In the genomic region with DNA sequence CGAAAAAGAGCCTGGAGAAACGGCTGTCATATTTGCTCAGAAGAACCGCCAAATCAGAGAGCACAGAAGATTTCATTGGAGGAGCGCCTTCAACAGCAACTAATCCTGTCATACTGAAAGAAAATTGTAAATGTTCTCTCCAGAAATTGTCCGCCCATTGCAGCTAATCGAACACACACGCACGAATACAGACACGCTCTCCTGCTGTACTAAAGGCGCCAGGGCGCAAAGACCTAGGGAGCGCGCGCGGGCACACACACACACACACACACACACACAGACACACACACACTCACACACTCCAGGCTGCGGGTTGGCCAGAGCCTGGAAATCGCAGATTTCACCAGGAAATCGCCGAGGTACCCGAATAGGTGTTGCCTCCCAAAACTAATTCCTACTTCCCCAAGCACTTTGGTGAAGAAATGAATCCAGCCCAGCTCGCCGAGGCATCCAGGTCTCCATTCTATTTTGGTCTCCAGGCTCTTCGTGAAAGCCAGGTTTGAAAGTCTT, we compare ENCODE assay signal across 8 cellular contexts. TPM values are rescaled to one million over a fixed set of nuclear protein-coding genes. Genes with fewer than 3 reads are reported as not detected.
DNase-seq lines count a peak whose midpoint lies in the region; ATAC-seq, FAIRE-seq and TF ChIP-seq lines count a peak whose summit lies in the region.

A gene (plus strand): TSS at position 157 of the 510 bp plus-strand sequence. CDS start 146,214 bp downstream, outside the sequence.

- peaks cover 0 to 23% (median 14%) of the 10 kb centered on the region in 4 experiments; a peak in 6 of 7 replicates for H3K4me1 ChIP-seq in H1 (replicated peaks in 1 of 4; ENCODE audit: control insufficient read depth in 3 of 4, insufficient read depth in 4 of 4, low read length in 3 of 4)

- peaks cover 2% of the 10 kb centered on the region for H3K36me3 Mint-ChIP-seq in mesothelial cell of epicardium

- no peak within 1 kb of the TSS for H4K8ac ChIP-seq in H1 (ENCODE audit: extremely low read depth, insufficient read depth, low read length)

- H2BK5ac ChIP-seq in H1 (ENCODE audit: low read depth, low read length): no peak within 1 kb of the TSS

- no peak within 1 kb of the TSS for H3K56ac ChIP-seq in H1 (replicated peaks; ENCODE audit: insufficient read length, low read depth, low read length)

- no peak within 1 kb of the TSS for H2BK15ac ChIP-seq in H1 (ENCODE audit: low read length)

- no peak within 1 kb of the TSS for H3K23ac ChIP-seq in H1 (ENCODE audit: insufficient read length)

- H3K14ac ChIP-seq in H1 (ENCODE audit: insufficient read length): no peak within 1 kb of the TSS

- H3K9me3 Mint-ChIP-seq in mesothelial cell of epicardium: no peaks in the 10 kb centered on the region

- H3K9me3 ChIP-seq in H1 (ENCODE audit: insufficient read depth in 2 of 2, low read depth in 1 of 2, low read length in 1 of 2): no peaks in the 10 kb centered on the region

- 0 out of 2 replicates have a peak within 1 kb of the TSS, but pooled peaks have one; percentile 39 for H2BK12ac ChIP-seq in H1 (ENCODE audit: low read depth, low read length)

- intact Hi-C loops in left colon (cut with DNase I, micrococcal nuclease): no loop called here

- no peaks in the 10 kb centered on the region for H3K79me1 ChIP-seq in H1 (ENCODE audit: low read depth, low read length)

- H3K9ac ChIP-seq in H1 (replicated peaks in 1 of 4; ENCODE audit: extremely low read depth in 1 of 4, low read depth in 3 of 4, low read length in 3 of 4): no peak within 1 kb of the TSS; a peak in 1 of 7 replicates

- no peak within 1 kb of the TSS for H3K4ac ChIP-seq in H1 (replicated peaks; ENCODE audit: insufficient read length, low read depth, low read length)

- H3K27ac Mint-ChIP-seq in mesothelial cell of epicardium: peak within 1 kb of the TSS; percentile 44

- H2BK20ac ChIP-seq in H1 (ENCODE audit: low read length): no peak within 1 kb of the TSS

- H2AFZ ChIP-seq in H1 (ENCODE audit: low read length): peak within 1 kb of the TSS; percentile 85; the same call in 1 of the 2 replicates

- H3K79me2 ChIP-seq in H1 (ENCODE audit: control insufficient read depth in 1 of 2, insufficient read depth in 2 of 2, low read length in 2 of 2): no peaks in the 10 kb centered on the region

- no peak for ATAC-seq in left colon
- no peak for ATAC-seq in HG03135 (IDR thresholded peaks at IDR 0.05; ENCODE audit: unreplicated experiment)
- no peak for ATAC-seq in HG02571 (IDR thresholded peaks at IDR 0.05; ENCODE audit: unreplicated experiment)

- TF ChIP-seq RAD21 in H1 (IDR thresholded peaks at IDR 0.05 in 1 of 2, conservative IDR thresholded peaks at IDR 0.05 in 1 of 2; ENCODE audit: low read depth in 2 of 2, low read length in 2 of 2): no peak

- H4K20me1 ChIP-seq in H1 (replicated peaks in 1 of 2; ENCODE audit: control insufficient read depth in 1 of 2, insufficient read depth in 2 of 2, low read length in 2 of 2): peaks cover 0 to 4% of the 10 kb centered on the region in 2 experiments

- H4K5ac ChIP-seq in H1 (ENCODE audit: insufficient read length, low read depth, low read length): no peak within 1 kb of the TSS

- peaks cover 40 to 53% (median 48%) of the 10 kb centered on the region in 4 experiments for H3K27me3 ChIP-seq in H1 (replicated peaks in 1 of 4; ENCODE audit: control insufficient read depth in 3 of 4, extremely low read depth in 1 of 4, insufficient read depth in 3 of 4, low read length in 3 of 4)

- POLR2A ChIA-PET in H1 (lab: Charles Lee; ENCODE audit: partially characterized antibody): no interaction called here

- peaks cover 24% of the 10 kb centered on the region for H3K23me2 ChIP-seq in H1 (ENCODE audit: low read depth, low read length)

- no peak within 1 kb of the TSS; the same call in 1 of the 2 replicates for H3K18ac ChIP-seq in H1 (ENCODE audit: extremely low read depth, low read length)

- peak within 1 kb of the TSS; percentile 88 for H3K4me3 Mint-ChIP-seq in mesothelial cell of epicardium

- TF ChIP-seq CTCF in H1 (IDR thresholded peaks at IDR 0.05; ENCODE audit: control extremely low read depth in 1 of 3, insufficient read depth in 1 of 3, low read depth in 1 of 3, low read length in 3 of 3) (no peak), mesothelial cell of epicardium (IDR thresholded peaks at IDR 0.05; ENCODE audit: unreplicated experiment) (no peak)

- 8% methylated on average over 22 of the region's 23 CpGs; no CpG with 5 or more reads in 1 of the 2 experiments for WGBS in H1 (ENCODE audit: extremely low coverage in 1 of 2, insufficient coverage in 1 of 2, insufficient read length in 1 of 2, insufficient replicate concordance in 2 of 2, low coverage in 1 of 2, low lambda C conversion rate in 2 of 2, missing lambda C conversion rate in 1 of 2), 2 experiments

- peaks cover 77% of the 10 kb centered on the region for H3K27me3 Mint-ChIP-seq in mesothelial cell of epicardium (ENCODE audit: low read depth)

- H2BK120ac ChIP-seq in H1 (replicated peaks; ENCODE audit: low read depth, low read length): no peak within 1 kb of the TSS

- H3K36me3 ChIP-seq in H1 (ENCODE audit: control insufficient read depth in 2 of 4, insufficient read depth in 4 of 4, low read length in 3 of 4): no peaks in the 10 kb centered on the region

- TF ChIP-seq POLR2A in H1 (IDR thresholded peaks at IDR 0.05; ENCODE audit: control extremely low read depth in 1 of 2, low read depth in 2 of 2, low read length in 2 of 2): no peak

- peak; percentile 35 for DNase-seq in AG08395 (ENCODE audit: low spot score)
- peak; percentile 52 for DNase-seq in NCI-H1105 (lab: John Stamatoyannopoulos, UW)
- DNase-seq in H1 (ENCODE audit: low read depth in 1 of 2, low spot score in 2 of 2): peak in 1 of 2 experiments; percentile 56
- DNase-seq in mesothelial cell of epicardium (ENCODE audit: low spot score in 2 of 2, unreplicated experiment in 2 of 2): peak in 1 of 2 experiments; percentile 13
- no peak for DNase-seq in left colon
- no peak for DNase-seq in activated CD4-positive, CD25-positive, alpha-beta regulatory T cell treated with anti-CD3 and anti-CD28 coated beads, Interleukin-2, amount 50 U/mL, for 72 hours

- H3K4me3 ChIP-seq in H1 (ENCODE audit: extremely low read depth in 1 of 4, insufficient read depth in 2 of 4, low read depth in 3 of 4, low read length in 4 of 4): peak within 1 kb of the TSS; percentile 48 to 63 (median 58)

- TF ChIP-seq EP300 in H1 (IDR thresholded peaks at IDR 0.05; ENCODE audit: borderline replicate concordance in 1 of 2, low read depth in 2 of 2, low read length in 2 of 2): no peak

- H4K91ac ChIP-seq in H1 (replicated peaks; ENCODE audit: insufficient read length, low read length): no peak within 1 kb of the TSS

- FAIRE-seq in H1 (lab: Jason Lieb, UNC): no peak

- peaks cover 44% of the 10 kb centered on the region for H3K4me1 Mint-ChIP-seq in mesothelial cell of epicardium

- peak within 1 kb of the TSS; percentile 98 to 99 for H3K4me2 ChIP-seq in H1 (ENCODE audit: insufficient read depth in 1 of 2, low read depth in 2 of 2, low read length in 2 of 2)

- no peak within 1 kb of the TSS for H3K27ac ChIP-seq in H1 (ENCODE audit: low read depth, low read length)

- CTCF ChIA-PET in H1 (lab: Charles Lee; ENCODE audit: partially characterized antibody): interaction anchor here (0.6 to 1.8 kb wide), 4 partner anchors 9 to 149 kb away, joined by 3 to 5 read pairs (median 3); no protein-coding TSS in a partner anchor

- H2AK5ac ChIP-seq in H1 (ENCODE audit: low read depth, low read length): no peak within 1 kb of the TSS

TF ChIP-seq in H1, 55 proteins besides CTCF, POLR2A, EP300 and RAD21:
- TF ChIP-seq, protein P1, sequence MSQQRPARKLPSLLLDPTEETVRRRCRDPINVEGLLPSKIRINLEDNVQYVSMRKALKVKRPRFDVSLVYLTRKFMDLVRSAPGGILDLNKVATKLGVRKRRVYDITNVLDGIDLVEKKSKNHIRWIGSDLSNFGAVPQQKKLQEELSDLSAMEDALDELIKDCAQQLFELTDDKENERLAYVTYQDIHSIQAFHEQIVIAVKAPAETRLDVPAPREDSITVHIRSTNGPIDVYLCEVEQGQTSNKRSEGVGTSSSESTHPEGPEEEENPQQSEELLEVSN (IDR thresholded peaks at IDR 0.05): no peak
- TF ChIP-seq RNF2 (IDR thresholded peaks at IDR 0.05; ENCODE audit: borderline replicate concordance, low read depth, low read length, missing control alignments, poor library complexity, severe bottlenecking) (peak; percentile 38), EZH2 (IDR thresholded peaks at IDR 0.05; ENCODE audit: low read depth, low read length, severe bottlenecking) (peak; percentile 15), TCF12 (IDR thresholded peaks at IDR 0.05; ENCODE audit: low read depth, low read length) (no peak), TBP (IDR thresholded peaks at IDR 0.05; ENCODE audit: low read depth, low read length) (no peak), CEBPB (IDR thresholded peaks at IDR 0.05; ENCODE audit: low read depth, low read length) (no peak), GTF2F1 (IDR thresholded peaks at IDR 0.05; ENCODE audit: borderline replicate concordance, low read depth, low read length) (no peak)
TF ChIP-seq in H1: peak in this region for 2.

RNA-seq across cellular contexts. Expression of the gene that starts here (rescaled TPM):
- total RNA-seq in H1 (2021; fragmentation: NEBNext Ultra II Directional; extraction: Animal tissue kit (Norgen Biotek cat#: 25700)): 0.17 and 0.33 TPM in 2 replicates
- 0.20 and 0.32 TPM in 2 replicates for polyA plus RNA-seq in H1 (2011; rRNA removed)
- 0.10 TPM for polyA plus RNA-seq in H1 (2011; cell fraction: cytosol; rRNA removed)
- 0.43 TPM for polyA plus RNA-seq in H1 (2011; cell fraction: nucleus; rRNA removed)
- 0.05 to 0.19 TPM (median 0.12 TPM) in 3 of 4 replicates, not detected in the other for polyA plus RNA-seq in H1 (2012, experiment 1 of 2)
- 0.07 TPM for polyA plus RNA-seq in H1 (2012, experiment 2 of 2)
- 0.08 TPM for polyA plus RNA-seq in H1 (2013, experiment 1 of 2)
- 0.07 TPM for polyA plus RNA-seq in H1 (2013, experiment 2 of 2)
- polyA minus RNA-seq in H1 (2011; rRNA and poly(A)+ RNA removed): 0.25 and 0.49 TPM in 2 replicates
- not detected for polyA minus RNA-seq in H1 (2011; cell fraction: cytosol; rRNA and poly(A)+ RNA removed)
- 1.6 TPM for polyA minus RNA-seq in H1 (2011; cell fraction: nucleus; rRNA and poly(A)+ RNA removed)
- total RNA-seq in mesothelial cell of epicardium (40.9 to 47.7 TPM (median 41.6 TPM) in 3 replicates), left colon (1 to 10 TPM; 1.1 to 7.3 TPM)

Comparison
In these comparisons a context has a peak if more than half of its experiments do, and no peak if none do; other contexts are left out.
1. DNase-seq: peak in AG08395 (single experiment) and NCI-H1105 (single experiment); none in left colon (0 of 2) and activated CD4-positive, CD25-positive, alpha-beta regulatory T cell treated with anti-CD3 and anti-CD28 coated beads, Interleukin-2, amount 50 U/mL, for 72 hours (single experiment).